1 cellular context compared by ENCODE assay signal in the genomic region with DNA sequence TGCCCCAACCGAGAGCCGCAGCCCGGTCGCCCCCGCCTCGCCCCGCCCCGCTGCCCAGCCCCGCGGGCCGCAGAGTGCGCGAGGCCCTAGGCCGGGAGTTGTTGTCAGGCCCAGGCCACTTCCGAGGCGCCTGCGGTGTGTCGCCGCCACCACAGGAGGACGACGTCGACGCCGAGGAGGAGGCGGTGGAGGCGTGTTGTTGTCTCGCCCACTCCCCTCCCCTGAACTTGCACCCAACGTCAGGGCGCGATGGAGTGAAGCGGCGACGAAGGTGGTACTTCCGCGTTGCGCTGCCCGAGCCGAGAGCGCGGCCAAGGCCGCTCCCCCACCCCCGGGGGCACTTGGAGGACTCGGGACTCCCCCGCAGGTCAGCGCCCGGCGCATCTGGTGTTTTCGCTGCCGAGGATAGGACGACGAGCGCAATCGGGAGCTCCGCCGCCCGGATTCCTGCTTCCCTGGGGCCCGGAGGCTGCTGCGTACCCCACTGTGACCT.
TF ChIP-seq lines count a peak whose summit lies in the region.

Gene CDK13, plus strand, starts transcription at position 277 of the 493 bp plus-strand sequence. CDS start 386 bp downstream, outside the sequence.

TF ChIP-seq in HepG2, 621 proteins besides CTCF, POLR2A, EP300 and RAD21 (continued from another document and continues in another):
- 0 out of 2 replicates have a peak, but pooled peaks have one; percentile 56 for TF ChIP-seq AKNA (CRISPR knock-in tag; IDR thresholded peaks at IDR 0.05; ENCODE audit: borderline replicate concordance)
- TF ChIP-seq, protein P1, sequence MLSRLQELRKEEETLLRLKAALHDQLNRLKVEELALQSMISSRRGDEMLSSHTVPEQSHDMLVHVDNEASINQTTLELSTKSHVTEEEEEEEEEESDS (CRISPR knock-in tag; IDR thresholded peaks at IDR 0.05; ENCODE audit: borderline replicate concordance), result no peak
- no peak for TF ChIP-seq ZNF296 (CRISPR knock-in tag; conservative IDR thresholded peaks at IDR 0.05)
- 0 out of 2 replicates have a peak, but pooled peaks have one; percentile 19 for TF ChIP-seq REXO4 (CRISPR knock-in tag; IDR thresholded peaks at IDR 0.05; ENCODE audit: borderline replicate concordance)
- 0 out of 2 replicates have a peak, but pooled peaks have one; percentile 55 for TF ChIP-seq ZNF367 (CRISPR knock-in tag; IDR thresholded peaks at IDR 0.05; ENCODE audit: borderline replicate concordance)
- no peak for TF ChIP-seq SIX1 (CRISPR knock-in tag; IDR thresholded peaks at IDR 0.05; ENCODE audit: borderline replicate concordance)
- TF ChIP-seq, protein P2, sequence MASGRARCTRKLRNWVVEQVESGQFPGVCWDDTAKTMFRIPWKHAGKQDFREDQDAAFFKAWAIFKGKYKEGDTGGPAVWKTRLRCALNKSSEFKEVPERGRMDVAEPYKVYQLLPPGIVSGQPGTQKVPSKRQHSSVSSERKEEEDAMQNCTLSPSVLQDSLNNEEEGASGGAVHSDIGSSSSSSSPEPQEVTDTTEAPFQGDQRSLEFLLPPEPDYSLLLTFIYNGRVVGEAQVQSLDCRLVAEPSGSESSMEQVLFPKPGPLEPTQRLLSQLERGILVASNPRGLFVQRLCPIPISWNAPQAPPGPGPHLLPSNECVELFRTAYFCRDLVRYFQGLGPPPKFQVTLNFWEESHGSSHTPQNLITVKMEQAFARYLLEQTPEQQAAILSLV (CRISPR knock-in tag; IDR thresholded peaks at IDR 0.05; ENCODE audit: borderline replicate concordance), result no peak
- TF ChIP-seq MAZ (IDR thresholded peaks at IDR 0.05; ENCODE audit: borderline replicate concordance, low read depth, low read length), result no peak
- TF ChIP-seq MAZ (CRISPR knock-in tag; IDR thresholded peaks at IDR 0.05; ENCODE audit: low read depth), result 0 out of 2 replicates have a peak, but pooled peaks have one; percentile 60
- TF ChIP-seq SMC3 (IDR thresholded peaks at IDR 0.05; ENCODE audit: low read length), result no peak
- TF ChIP-seq KDM3A (CRISPR knock-in tag; IDR thresholded peaks at IDR 0.05; ENCODE audit: low read depth), result no peak
- peak; percentile 9; the same call in 1 of the 2 replicates for TF ChIP-seq ZGPAT (CRISPR knock-in tag; IDR thresholded peaks at IDR 0.05)
- peak; percentile 39 for TF ChIP-seq HOXA3 (CRISPR knock-in tag; IDR thresholded peaks at IDR 0.05)
- no peak; the same call in 1 of the 2 replicates for TF ChIP-seq ARID4A (CRISPR knock-in tag; IDR thresholded peaks at IDR 0.05; ENCODE audit: borderline replicate concordance)
- TF ChIP-seq, protein P3, sequence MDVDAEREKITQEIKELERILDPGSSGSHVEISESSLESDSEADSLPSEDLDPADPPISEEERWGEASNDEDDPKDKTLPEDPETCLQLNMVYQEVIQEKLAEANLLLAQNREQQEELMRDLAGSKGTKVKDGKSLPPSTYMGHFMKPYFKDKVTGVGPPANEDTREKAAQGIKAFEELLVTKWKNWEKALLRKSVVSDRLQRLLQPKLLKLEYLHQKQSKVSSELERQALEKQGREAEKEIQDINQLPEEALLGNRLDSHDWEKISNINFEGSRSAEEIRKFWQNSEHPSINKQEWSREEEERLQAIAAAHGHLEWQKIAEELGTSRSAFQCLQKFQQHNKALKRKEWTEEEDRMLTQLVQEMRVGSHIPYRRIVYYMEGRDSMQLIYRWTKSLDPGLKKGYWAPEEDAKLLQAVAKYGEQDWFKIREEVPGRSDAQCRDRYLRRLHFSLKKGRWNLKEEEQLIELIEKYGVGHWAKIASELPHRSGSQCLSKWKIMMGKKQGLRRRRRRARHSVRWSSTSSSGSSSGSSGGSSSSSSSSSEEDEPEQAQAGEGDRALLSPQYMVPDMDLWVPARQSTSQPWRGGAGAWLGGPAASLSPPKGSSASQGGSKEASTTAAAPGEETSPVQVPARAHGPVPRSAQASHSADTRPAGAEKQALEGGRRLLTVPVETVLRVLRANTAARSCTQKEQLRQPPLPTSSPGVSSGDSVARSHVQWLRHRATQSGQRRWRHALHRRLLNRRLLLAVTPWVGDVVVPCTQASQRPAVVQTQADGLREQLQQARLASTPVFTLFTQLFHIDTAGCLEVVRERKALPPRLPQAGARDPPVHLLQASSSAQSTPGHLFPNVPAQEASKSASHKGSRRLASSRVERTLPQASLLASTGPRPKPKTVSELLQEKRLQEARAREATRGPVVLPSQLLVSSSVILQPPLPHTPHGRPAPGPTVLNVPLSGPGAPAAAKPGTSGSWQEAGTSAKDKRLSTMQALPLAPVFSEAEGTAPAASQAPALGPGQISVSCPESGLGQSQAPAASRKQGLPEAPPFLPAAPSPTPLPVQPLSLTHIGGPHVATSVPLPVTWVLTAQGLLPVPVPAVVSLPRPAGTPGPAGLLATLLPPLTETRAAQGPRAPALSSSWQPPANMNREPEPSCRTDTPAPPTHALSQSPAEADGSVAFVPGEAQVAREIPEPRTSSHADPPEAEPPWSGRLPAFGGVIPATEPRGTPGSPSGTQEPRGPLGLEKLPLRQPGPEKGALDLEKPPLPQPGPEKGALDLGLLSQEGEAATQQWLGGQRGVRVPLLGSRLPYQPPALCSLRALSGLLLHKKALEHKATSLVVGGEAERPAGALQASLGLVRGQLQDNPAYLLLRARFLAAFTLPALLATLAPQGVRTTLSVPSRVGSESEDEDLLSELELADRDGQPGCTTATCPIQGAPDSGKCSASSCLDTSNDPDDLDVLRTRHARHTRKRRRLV (CRISPR knock-in tag; IDR thresholded peaks at IDR 0.05), result peak; percentile 62; the same call in 1 of the 2 replicates
- no peak; the same call in 1 of the 2 replicates for TF ChIP-seq HMGXB3 (CRISPR knock-in tag; IDR thresholded peaks at IDR 0.05; ENCODE audit: borderline replicate concordance)
- TF ChIP-seq FOXA3 (CRISPR knock-in tag; IDR thresholded peaks at IDR 0.05), result no peak
- TF ChIP-seq, protein P4, sequence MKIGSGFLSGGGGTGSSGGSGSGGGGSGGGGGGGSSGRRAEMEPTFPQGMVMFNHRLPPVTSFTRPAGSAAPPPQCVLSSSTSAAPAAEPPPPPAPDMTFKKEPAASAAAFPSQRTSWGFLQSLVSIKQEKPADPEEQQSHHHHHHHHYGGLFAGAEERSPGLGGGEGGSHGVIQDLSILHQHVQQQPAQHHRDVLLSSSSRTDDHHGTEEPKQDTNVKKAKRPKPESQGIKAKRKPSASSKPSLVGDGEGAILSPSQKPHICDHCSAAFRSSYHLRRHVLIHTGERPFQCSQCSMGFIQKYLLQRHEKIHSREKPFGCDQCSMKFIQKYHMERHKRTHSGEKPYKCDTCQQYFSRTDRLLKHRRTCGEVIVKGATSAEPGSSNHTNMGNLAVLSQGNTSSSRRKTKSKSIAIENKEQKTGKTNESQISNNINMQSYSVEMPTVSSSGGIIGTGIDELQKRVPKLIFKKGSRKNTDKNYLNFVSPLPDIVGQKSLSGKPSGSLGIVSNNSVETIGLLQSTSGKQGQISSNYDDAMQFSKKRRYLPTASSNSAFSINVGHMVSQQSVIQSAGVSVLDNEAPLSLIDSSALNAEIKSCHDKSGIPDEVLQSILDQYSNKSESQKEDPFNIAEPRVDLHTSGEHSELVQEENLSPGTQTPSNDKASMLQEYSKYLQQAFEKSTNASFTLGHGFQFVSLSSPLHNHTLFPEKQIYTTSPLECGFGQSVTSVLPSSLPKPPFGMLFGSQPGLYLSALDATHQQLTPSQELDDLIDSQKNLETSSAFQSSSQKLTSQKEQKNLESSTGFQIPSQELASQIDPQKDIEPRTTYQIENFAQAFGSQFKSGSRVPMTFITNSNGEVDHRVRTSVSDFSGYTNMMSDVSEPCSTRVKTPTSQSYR (CRISPR knock-in tag; IDR thresholded peaks at IDR 0.05; ENCODE audit: borderline replicate concordance), result no peak
- TF ChIP-seq XBP1 (CRISPR knock-in tag; IDR thresholded peaks at IDR 0.05), result no peak
